In genomic region chr3:65963787-65964707, GRCh38 we compare ENCODE assay signal across 9 cellular contexts.
A peak's percentile ranks its signal among the peaks of the same experiment; 100 is the strongest.
DNase-seq lines count a peak whose midpoint lies in the region; ATAC-seq, FAIRE-seq and TF ChIP-seq lines count a peak whose summit lies in the region.
"Had no signal": no experiment of that assay in that cellular context is flagged by ENCODE, and none has a peak within 500 bp of the region (broad histone marks: within the 10 kb centered on the region; RNA-seq: fewer than 3 reads in every experiment).

No MANE protein-coding gene starts in this region.

- DNase-seq in activated CD8-positive, alpha-beta memory T cell treated with anti-CD3 and anti-CD28 coated beads, Interleukin-2, amount 10 ng/mL, durations not matched to agents 7 days and 5 days, result peak; percentile 44
- DNase-seq in activated CD8-positive, alpha-beta memory T cell treated with anti-CD3 and anti-CD28 coated beads, Interleukin-2, amount 50 U/mL, for 4 hours, result no peak
- DNase-seq in RCC 7860 (ENCODE audit: low spot score), result peak; percentile 82
- peak; percentile 90 for DNase-seq in fibroblast of the aortic adventitia (ENCODE audit: low read depth)
- DNase-seq in stimulated activated CD4-positive, alpha-beta T cell treated with anti-CD3 and anti-CD28 coated beads, TNF-alpha, amount 100 ng/mL, for 48 hours (ENCODE audit: low read depth in 3 of 3), result peak; percentile 7 to 46 (median 20)
- DNase-seq in tibial nerve (ENCODE audit: low spot score in 2 of 2), result no peak
- no peak for DNase-seq in GF-D8 (lab: John Stamatoyannopoulos, UW)
- DNase-seq: DND-41 had no signal

- TF ChIP-seq POLR2A in tibial nerve (IDR thresholded peaks at IDR 0.05), result no peak

- no peaks in the 10 kb centered on the region for H3K36me3 Mint-ChIP-seq in activated CD8-positive, alpha-beta memory T cell treated with anti-CD3 and anti-CD28 coated beads, Interleukin-2, amount 10 ng/mL, durations not matched to agents 7 days and 5 days

- CTCF ChIA-PET in activated CD8-positive, alpha-beta memory T cell treated with anti-CD3 and anti-CD28 coated beads, Interleukin-2, amount 10 ng/mL, durations not matched to agents 7 days and 5 days (lab: Charles Lee), result no interaction called here

- H3K4me3 ChIP-seq in fibroblast of the aortic adventitia (ENCODE audit: low read depth, low read length), result no peak overlapping the region
- no peak overlapping the region for H3K4me3 ChIP-seq in tibial nerve

- H3K9me3 ChIP-seq in tibial nerve, result no peaks in the 10 kb centered on the region

- no peaks in the 10 kb centered on the region for H3K9me3 Mint-ChIP-seq in activated CD8-positive, alpha-beta memory T cell treated with anti-CD3 and anti-CD28 coated beads, Interleukin-2, amount 10 ng/mL, durations not matched to agents 7 days and 5 days (ENCODE audit: low read depth)

- peak; percentile 96 for FAIRE-seq in RCC 7860 (lab: Jason Lieb, UNC)

- ATAC-seq in activated CD8-positive, alpha-beta memory T cell treated with anti-CD3 and anti-CD28 coated beads, Interleukin-2, amount 10 ng/mL, durations not matched to agents 7 days and 5 days, result peak; percentile 85
- peak; percentile 98 for ATAC-seq in HG02852 (IDR thresholded peaks at IDR 0.05; ENCODE audit: unreplicated experiment)

- peak in 1 of 2 donors; percentile 20 for TF ChIP-seq EP300 in tibial nerve (IDR thresholded peaks at IDR 0.05)

- H3K27ac Mint-ChIP-seq in activated CD8-positive, alpha-beta memory T cell treated with anti-CD3 and anti-CD28 coated beads, Interleukin-2, amount 10 ng/mL, durations not matched to agents 7 days and 5 days, result peak overlapping the region; percentile 5

- peaks cover 13% of the 10 kb centered on the region for H3K4me1 Mint-ChIP-seq in activated CD8-positive, alpha-beta memory T cell treated with anti-CD3 and anti-CD28 coated beads, Interleukin-2, amount 10 ng/mL, durations not matched to agents 7 days and 5 days

- no peaks in the 10 kb centered on the region for H3K36me3 ChIP-seq in tibial nerve

- no peak overlapping the region for H3K4me3 Mint-ChIP-seq in activated CD8-positive, alpha-beta memory T cell treated with anti-CD3 and anti-CD28 coated beads, Interleukin-2, amount 10 ng/mL, durations not matched to agents 7 days and 5 days

- H3K4me1 ChIP-seq in tibial nerve, result no peaks in the 10 kb centered on the region

- no peaks in the 10 kb centered on the region for H3K27me3 Mint-ChIP-seq in activated CD8-positive, alpha-beta memory T cell treated with anti-CD3 and anti-CD28 coated beads, Interleukin-2, amount 10 ng/mL, durations not matched to agents 7 days and 5 days

- no peaks in the 10 kb centered on the region for H3K27me3 ChIP-seq in tibial nerve

- no peak overlapping the region for H3K27ac ChIP-seq in tibial nerve

- 90 to 97% methylated on average over 5 of the region's 5 CpGs for WGBS in tibial nerve, 2 donors

- TF ChIP-seq CTCF in fibroblast of the aortic adventitia (IDR thresholded peaks at IDR 0.05; ENCODE audit: insufficient read depth, low read length) (no peak), tibial nerve (IDR thresholded peaks at IDR 0.05) (no peak)

Comparison
In these comparisons a context has a peak if more than half of its experiments do, and no peak if none do; other contexts are left out.
1. DNase-seq: peak in activated CD8-positive, alpha-beta memory T cell treated with anti-CD3 and anti-CD28 coated beads, Interleukin-2, amount 10 ng/mL, durations not matched to agents 7 days and 5 days (single experiment), RCC 7860 (single experiment), fibroblast of the aortic adventitia (single experiment) and stimulated activated CD4-positive, alpha-beta T cell treated with anti-CD3 and anti-CD28 coated beads, TNF-alpha, amount 100 ng/mL, for 48 hours (3 of 3); none in activated CD8-positive, alpha-beta memory T cell treated with anti-CD3 and anti-CD28 coated beads, Interleukin-2, amount 50 U/mL, for 4 hours (single experiment), tibial nerve (0 of 2) and GF-D8 (single experiment).